Comparison of ENCODE assay signal across 16 cellular contexts in the genomic region with DNA sequence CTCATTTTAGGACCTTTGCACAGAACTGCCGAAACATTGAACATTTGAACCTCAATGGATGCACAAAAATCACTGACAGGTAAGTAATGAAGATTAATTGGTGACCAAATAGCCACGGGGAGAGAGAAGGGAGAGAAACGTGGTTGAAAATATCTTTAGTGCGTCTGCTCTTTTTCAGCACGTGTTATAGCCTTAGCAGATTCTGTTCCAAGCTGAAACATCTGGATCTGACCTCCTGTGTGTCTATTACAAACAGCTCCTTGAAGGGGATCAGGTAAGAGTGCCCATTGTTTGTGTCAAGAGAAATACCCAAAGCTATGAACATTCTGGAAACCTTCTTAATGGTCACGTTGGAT.
A peak's percentile ranks its signal among the peaks of the same experiment; 100 is the strongest.
DNase-seq lines count a peak whose midpoint lies in the region; ATAC-seq and TF ChIP-seq lines count a peak whose summit lies in the region.
"Had no signal": no experiment of that assay in that cellular context is flagged by ENCODE, and none has a peak within 500 bp of the region (broad histone marks: within the 10 kb centered on the region; RNA-seq: fewer than 3 reads in every experiment).

No MANE protein-coding gene starts in this region.

- H3K36me3 ChIP-seq in PC-3 (ENCODE audit: low read depth, low read length) (peaks cover 8% of the 10 kb centered on the region), colonic mucosa (no peaks in the 10 kb centered on the region)
- H3K36me3 ChIP-seq: right atrium auricular region had no signal

- H3K9ac ChIP-seq in PC-3 (ENCODE audit: low read length): no peak overlapping the region
- H3K9ac ChIP-seq in colonic mucosa (ENCODE audit: low read depth in 2 of 2, low read length in 2 of 2): no peak overlapping the region

- H3K27me3 ChIP-seq in PC-3 (ENCODE audit: low read length): no peaks in the 10 kb centered on the region
- no peaks in the 10 kb centered on the region for H3K27me3 ChIP-seq in colonic mucosa
- H3K27me3 ChIP-seq: dorsolateral prefrontal cortex, right atrium auricular region had no signal

- H3K9me3 Mint-ChIP-seq in natural killer cell: no peaks in the 10 kb centered on the region
- H3K9me3 Mint-ChIP-seq in natural killer cell treated with Interleukin-12 subunit alpha and Interleukin-12 subunit beta and Interleukin-15 and Interleukin-18, amount 100 ng/mL, for 72 hours: no peaks in the 10 kb centered on the region
- H3K9me3 Mint-ChIP-seq: activated T-cell treated with anti-CD3 and anti-CD28 coated beads, Interleukin-2, amount 50 U/mL, for 24 hours; immature natural killer cell; stimulated activated naive CD8-positive, alpha-beta T cell treated with anti-CD3 and anti-CD28 coated beads, Interleukin-15, Interleukin-2, amounts not matched to agents 100 ng/mL and 50 ng/mL, for 24 hours had no signal

- POLR2A ChIA-PET in PC-3 (lab: Charles Lee; ENCODE audit: unreplicated experiment): interaction anchor here (0.6 to 1.0 kb wide), 3 partner anchors 96 to 737 kb away, joined by 3 to 4 read pairs (median 3); no protein-coding TSS in a partner anchor

- H3K4me3 Mint-ChIP-seq in natural killer cell: no peak overlapping the region
- no peak overlapping the region for H3K4me3 Mint-ChIP-seq in natural killer cell treated with Interleukin-12 subunit alpha and Interleukin-12 subunit beta and Interleukin-15 and Interleukin-18, amount 100 ng/mL, for 72 hours
- H3K4me3 Mint-ChIP-seq: activated T-cell treated with anti-CD3 and anti-CD28 coated beads, Interleukin-2, amount 50 U/mL, for 24 hours; IgD-negative memory B cell; immature natural killer cell; stimulated activated naive CD8-positive, alpha-beta T cell treated with anti-CD3 and anti-CD28 coated beads, Interleukin-15, Interleukin-2, amounts not matched to agents 100 ng/mL and 50 ng/mL, for 24 hours had no signal

- DNase-seq in natural killer cell (no peak), PC-3 (no peak), colonic mucosa (no peak), NCI-H2029 (lab: John Stamatoyannopoulos, UW) (no peak)
- DNase-seq in natural killer cell treated with Interleukin-12 subunit alpha and Interleukin-12 subunit beta and Interleukin-15 and Interleukin-18, amount 100 ng/mL, for 72 hours (ENCODE audit: low spot score): no peak
- DNase-seq in activated CD4-positive, alpha-beta T cell treated with anti-CD3 and anti-CD28 coated beads for 4 hours: no peak
- DNase-seq: NCI-H1048 had no signal

- no peaks in the 10 kb centered on the region for H4K20me1 ChIP-seq in PC-3 (ENCODE audit: low read length)

- peaks cover 9 to 11% of the 10 kb centered on the region in 2 donors for H3K4me1 Mint-ChIP-seq in natural killer cell
- H3K4me1 Mint-ChIP-seq in natural killer cell treated with Interleukin-12 subunit alpha and Interleukin-12 subunit beta and Interleukin-15 and Interleukin-18, amount 100 ng/mL, for 72 hours (ENCODE audit: low read depth in 2 of 2): peaks cover 7% of the 10 kb centered on the region in 2 donors

- no peaks in the 10 kb centered on the region for H3K9me2 ChIP-seq in PC-3 (replicated peaks; ENCODE audit: low read length)

- TF ChIP-seq CTCF in natural killer cell (IDR thresholded peaks at IDR 0.05): peak; percentile 28
- no peak; the same call in 1 of the 2 replicates for TF ChIP-seq CTCF in PC-3 (conservative IDR thresholded peaks at IDR 0.05; ENCODE audit: low read depth, low read length)
- peak; percentile 6 for TF ChIP-seq CTCF in colonic mucosa (IDR thresholded peaks at IDR 0.05)

- no peak for ATAC-seq in natural killer cell
- no peak for ATAC-seq in natural killer cell treated with Interleukin-12 subunit alpha and Interleukin-12 subunit beta and Interleukin-15 and Interleukin-18, amount 100 ng/mL, for 72 hours
- ATAC-seq in PC-3: no peak
- ATAC-seq in GM19395 (IDR thresholded peaks at IDR 0.05; ENCODE audit: unreplicated experiment): no peak
- no peak for ATAC-seq in GM21381 (IDR thresholded peaks at IDR 0.05; ENCODE audit: unreplicated experiment)

- no TSS peak for BruUV-seq in PC-3 (replicated peaks; lab: Mats Ljungman, UMichigan)

- CTCF ChIA-PET in PC-3 (lab: Charles Lee): interaction anchor here (0.5 to 3.1 kb wide), 14 partner anchors 10 to 426 kb away, joined by 3 to 64 read pairs (median 4); partner anchors contain the start of gene FBXL2

- H3K9me3 ChIP-seq in PC-3 (ENCODE audit: low read length): no peaks in the 10 kb centered on the region
- no peaks in the 10 kb centered on the region for H3K9me3 ChIP-seq in colonic mucosa
- H3K9me3 ChIP-seq: right atrium auricular region had no signal

- H3F3A ChIP-seq in PC-3 (ENCODE audit: low read length, unreplicated experiment): no peaks in the 10 kb centered on the region

- H3K4me1 ChIP-seq in PC-3 (ENCODE audit: insufficient read depth, low read length) (peaks cover 16% of the 10 kb centered on the region), colonic mucosa (no peaks in the 10 kb centered on the region)

- H2AFZ ChIP-seq in PC-3 (ENCODE audit: low read length): peak overlapping the region; percentile 57

- H3K79me2 ChIP-seq in PC-3 (ENCODE audit: low read length): no peaks in the 10 kb centered on the region

- H3K36me3 Mint-ChIP-seq in natural killer cell: no peaks in the 10 kb centered on the region
- H3K36me3 Mint-ChIP-seq in natural killer cell treated with Interleukin-12 subunit alpha and Interleukin-12 subunit beta and Interleukin-15 and Interleukin-18, amount 100 ng/mL, for 72 hours: no peaks in the 10 kb centered on the region
- H3K36me3 Mint-ChIP-seq: immature natural killer cell had no signal

- H3K4me3 ChIP-seq in PC-3 (ENCODE audit: low read length) (no peak overlapping the region; the same call in 1 of the 2 replicates), colonic mucosa (no peak overlapping the region)
- H3K4me3 ChIP-seq: right atrium auricular region, SK-N-MC had no signal

- H3K27me3 Mint-ChIP-seq in natural killer cell (ENCODE audit: low read depth in 2 of 2): peaks cover 4 to 16% of the 10 kb centered on the region in 2 donors
- H3K27me3 Mint-ChIP-seq in natural killer cell treated with Interleukin-12 subunit alpha and Interleukin-12 subunit beta and Interleukin-15 and Interleukin-18, amount 100 ng/mL, for 72 hours: peaks cover 10 to 14% of the 10 kb centered on the region in 2 donors

- no peak overlapping the region for H3K27ac Mint-ChIP-seq in natural killer cell
- no peak overlapping the region for H3K27ac Mint-ChIP-seq in natural killer cell treated with Interleukin-12 subunit alpha and Interleukin-12 subunit beta and Interleukin-15 and Interleukin-18, amount 100 ng/mL, for 72 hours
- H3K27ac Mint-ChIP-seq: activated T-cell treated with anti-CD3 and anti-CD28 coated beads, Interleukin-2, amount 50 U/mL, for 24 hours; IgD-negative memory B cell; immature natural killer cell; stimulated activated naive CD8-positive, alpha-beta T cell treated with anti-CD3 and anti-CD28 coated beads, Interleukin-15, Interleukin-2, amounts not matched to agents 100 ng/mL and 50 ng/mL, for 24 hours had no signal

- peak overlapping the region; percentile 61 for H3K4me2 ChIP-seq in PC-3 (ENCODE audit: low read length)

- H3K27ac ChIP-seq in PC-3 (ENCODE audit: low read length) (no peak overlapping the region), colonic mucosa (no peak overlapping the region)
- H3K27ac ChIP-seq: right atrium auricular region, SK-N-MC had no signal

- intact Hi-C loops in natural killer cell (cut with micrococcal nuclease): loop anchor here (1.0 to 2.0 kb wide), 2 partner anchors 242 to 426 kb away; no protein-coding TSS in a partner anchor
- intact Hi-C loops in PC-3 (cut with micrococcal nuclease): loop anchor here (2.0 to 5.0 kb wide), 5 partner anchors 54 to 426 kb away; no protein-coding TSS in a partner anchor
- intact Hi-C loops in colonic mucosa (cut with DNase I): loop anchor here (2.0 to 5.0 kb wide), 2 partner anchors 240 to 426 kb away; no protein-coding TSS in a partner anchor
